8 cellular contexts compared by ENCODE assay signal in genomic region chr22:44924098-44924497, GRCh38.
"Had no signal": no experiment of that assay in that cellular context is flagged by ENCODE, and none has a peak within 500 bp of the region (broad histone marks: within the 10 kb centered on the region; RNA-seq: fewer than 3 reads in every experiment).

No MANE protein-coding gene starts in this region.

- H3K4me1 Mint-ChIP-seq: IgD-negative memory B cell had no signal

- H3K4me3 Mint-ChIP-seq: IgD-negative memory B cell had no signal

- DNase-seq: IMR-90, KBM-7, KG1 had no signal

- H3K4me3 ChIP-seq: K562 had no signal

- H3K36me3 Mint-ChIP-seq: IgD-negative memory B cell had no signal

- FAIRE-seq: HepG2, HTR-8/SVneo, K562 had no signal

- H3K27ac ChIP-seq: HL-60 had no signal
